ENCODE assay signal across 8 cellular contexts in the genomic region with DNA sequence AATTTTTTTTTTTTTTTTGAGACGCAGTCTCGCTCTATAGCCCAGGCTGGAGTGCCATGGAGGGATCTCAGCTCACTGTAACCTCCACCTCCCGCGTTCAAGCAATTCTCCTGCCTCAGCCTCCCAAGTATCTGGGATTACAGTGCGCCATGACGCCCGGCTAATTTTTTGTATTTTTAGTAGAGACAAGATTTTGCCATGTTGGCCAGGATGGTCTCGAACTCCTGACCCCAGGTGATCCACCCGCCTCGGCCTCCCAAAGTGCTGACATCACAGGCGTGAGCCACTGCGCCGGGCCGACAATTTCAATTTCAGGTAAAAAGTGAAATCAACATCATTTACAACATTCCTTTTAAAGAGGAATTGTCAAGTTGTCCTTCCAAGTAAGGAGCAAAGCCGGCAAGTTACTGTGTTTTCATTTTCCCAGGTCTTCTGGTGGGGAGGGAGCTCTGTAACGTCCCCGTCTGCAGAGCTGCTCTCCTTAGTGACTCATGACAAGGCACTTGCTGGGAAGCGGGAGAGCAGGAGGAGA. TPM values are rescaled to one million over a fixed set of nuclear protein-coding genes. Genes with fewer than 3 reads are reported as not detected.
DNase-seq lines count a peak whose midpoint lies in the region; ATAC-seq and TF ChIP-seq lines count a peak whose summit lies in the region.

No MANE protein-coding gene starts in this region.

- H3K4me1 Mint-ChIP-seq in CD4-positive, alpha-beta T cell (ENCODE audit: low read depth) = peaks cover 22% of the 10 kb centered on the region
- peaks cover 19% of the 10 kb centered on the region for H3K4me1 Mint-ChIP-seq in activated naive CD8-positive, alpha-beta T cell treated with anti-CD3 and anti-CD28 coated beads for 36 hours

- H3K27me3 ChIP-seq in CD4-positive, alpha-beta T cell (ENCODE audit: control insufficient read depth, insufficient read depth, low read length) = no peaks in the 10 kb centered on the region
- H3K27me3 ChIP-seq in kidney epithelial cell (ENCODE audit: control insufficient read depth, insufficient read depth, low read length) = no peaks in the 10 kb centered on the region

- peaks cover 14% of the 10 kb centered on the region for H3K36me3 Mint-ChIP-seq in CD4-positive, alpha-beta T cell (ENCODE audit: low read depth)
- H3K36me3 Mint-ChIP-seq in activated naive CD8-positive, alpha-beta T cell treated with anti-CD3 and anti-CD28 coated beads for 36 hours = peaks cover 12% of the 10 kb centered on the region

- no peaks in the 10 kb centered on the region for H3K27me3 Mint-ChIP-seq in CD4-positive, alpha-beta T cell
- no peaks in the 10 kb centered on the region for H3K27me3 Mint-ChIP-seq in activated naive CD8-positive, alpha-beta T cell treated with anti-CD3 and anti-CD28 coated beads for 36 hours

- DNase-seq in CD4-positive, alpha-beta T cell = no peak
- no peak for DNase-seq in activated naive CD8-positive, alpha-beta T cell treated with anti-CD3 and anti-CD28 coated beads for 36 hours
- DNase-seq in kidney epithelial cell (ENCODE audit: low read depth) (peak; percentile 9), superior temporal gyrus (ENCODE audit: extremely low spot score) (peak; percentile 33), amniotic stem cell (lab: John Stamatoyannopoulos, UW) (no peak), NCI-H2196 treated with DMSO at 0.1 percent for 48 hours (lab: John Stamatoyannopoulos, UW; ENCODE audit: unreplicated experiment) (no peak)

- ATAC-seq in CD4-positive, alpha-beta T cell (ENCODE audit: poor library complexity) = no peak
- ATAC-seq in HG02973 (IDR thresholded peaks at IDR 0.05; ENCODE audit: unreplicated experiment) (peak; percentile 6), HG03442 (IDR thresholded peaks at IDR 0.05; ENCODE audit: unreplicated experiment) (no peak)

- no peak overlapping the region for H3K27ac ChIP-seq in CD4-positive, alpha-beta T cell (ENCODE audit: low read depth, low read length)

- TF ChIP-seq CTCF in CD4-positive, alpha-beta T cell (IDR thresholded peaks at IDR 0.05) = no peak
- no peak for TF ChIP-seq CTCF in kidney epithelial cell (IDR thresholded peaks at IDR 0.05; ENCODE audit: insufficient read depth, low read length, poor library complexity, severe bottlenecking)

- H3K4me3 Mint-ChIP-seq in CD4-positive, alpha-beta T cell = peak overlapping the region; percentile 97
- H3K4me3 Mint-ChIP-seq in activated naive CD8-positive, alpha-beta T cell treated with anti-CD3 and anti-CD28 coated beads for 36 hours = peak overlapping the region; percentile 95

- CTCF ChIA-PET in CD4-positive, alpha-beta T cell (lab: Charles Lee) = no interaction called here

- peak overlapping the region; percentile 86 for H3K27ac Mint-ChIP-seq in CD4-positive, alpha-beta T cell
- peak overlapping the region; percentile 87 for H3K27ac Mint-ChIP-seq in activated naive CD8-positive, alpha-beta T cell treated with anti-CD3 and anti-CD28 coated beads for 36 hours

- H3K9me3 Mint-ChIP-seq in CD4-positive, alpha-beta T cell = no peaks in the 10 kb centered on the region
- H3K9me3 Mint-ChIP-seq in activated naive CD8-positive, alpha-beta T cell treated with anti-CD3 and anti-CD28 coated beads for 36 hours = no peaks in the 10 kb centered on the region

- POLR2A ChIA-PET in CD4-positive, alpha-beta T cell (lab: Charles Lee) = interaction anchor here (1.6 kb wide), 1 partner anchor 31 kb away, joined by 11 read pairs; the partner anchor contains the start of genes CCDC137 and OXLD1

- intact Hi-C loops in CD4-positive, alpha-beta T cell (cut with DNase I, micrococcal nuclease) = loop anchor here (2.0 kb wide), 3 partner anchors 31 to 75 kb away; partner anchors contain the start of genes CCDC137 (in 1 of the 2), MRPL12 (in 1 of the 2) and OXLD1 (in 1 of the 2)

- H3K36me3 ChIP-seq in kidney epithelial cell (ENCODE audit: control insufficient read depth, insufficient read depth, low read length) = no peaks in the 10 kb centered on the region

- peak overlapping the region; percentile 93 for H3K4me3 ChIP-seq in kidney epithelial cell (ENCODE audit: low read depth, low read length)

- H3K9me3 ChIP-seq in CD4-positive, alpha-beta T cell (ENCODE audit: control insufficient read depth, low read length) = no peaks in the 10 kb centered on the region

RNA-seq across cellular contexts. Expression of gene NPLOC4, which starts 0.9 kb away (rescaled TPM):
- total RNA-seq in CD4-positive, alpha-beta T cell = 10 to 100 TPM; 61.0 to 62.4 TPM
- 100 to 1,000 TPM; 103 TPM for total RNA-seq in activated naive CD8-positive, alpha-beta T cell treated with anti-CD3 and anti-CD28 coated beads for 36 hours
- total RNA-seq in kidney epithelial cell = 61.4 and 73.3 TPM in 2 replicates

RNA-seq across cellular contexts. Expression of gene TSPAN10, which starts 1.0 kb away (rescaled TPM):
- under 1 TPM in 1 of 2 experiments, not detected in 1; 0.17 TPM for total RNA-seq in CD4-positive, alpha-beta T cell
- under 1 TPM; 0.19 to 0.26 TPM for total RNA-seq in activated naive CD8-positive, alpha-beta T cell treated with anti-CD3 and anti-CD28 coated beads for 36 hours
- 0.17 and 0.68 TPM in 2 replicates for total RNA-seq in kidney epithelial cell

RNA-seq across cellular contexts. Expression of gene PDE6G, which starts 20.3 kb away (rescaled TPM):
- under 1 TPM; 0.49 to 0.92 TPM for total RNA-seq in CD4-positive, alpha-beta T cell
- 1 to 10 TPM; 8.6 to 9.1 TPM for total RNA-seq in activated naive CD8-positive, alpha-beta T cell treated with anti-CD3 and anti-CD28 coated beads for 36 hours
- 2.2 and 5.3 TPM in 2 replicates for total RNA-seq in kidney epithelial cell

RNA-seq across cellular contexts. Expression of gene OXLD1, which starts 30.4 kb away (rescaled TPM):
- 10 to 100 TPM; 24.6 to 25.3 TPM for total RNA-seq in CD4-positive, alpha-beta T cell
- 10 to 100 TPM; 53.0 to 56.1 TPM for total RNA-seq in activated naive CD8-positive, alpha-beta T cell treated with anti-CD3 and anti-CD28 coated beads for 36 hours
- 31.3 and 41.7 TPM in 2 replicates for total RNA-seq in kidney epithelial cell

RNA-seq across cellular contexts. Expression of gene CCDC137, which starts 30.5 kb away (rescaled TPM):
- total RNA-seq in CD4-positive, alpha-beta T cell = 10 to 100 TPM; 20.8 to 21.7 TPM
- 10 to 100 TPM; 54.8 to 63.3 TPM for total RNA-seq in activated naive CD8-positive, alpha-beta T cell treated with anti-CD3 and anti-CD28 coated beads for 36 hours
- total RNA-seq in kidney epithelial cell = 22.0 and 25.6 TPM in 2 replicates

Comparison
In these comparisons a context has a peak if more than half of its experiments do, and no peak if none do; other contexts are left out.
1. DNase-seq: peak in kidney epithelial cell (single experiment) and superior temporal gyrus (single experiment); none in CD4-positive, alpha-beta T cell (0 of 10), activated naive CD8-positive, alpha-beta T cell treated with anti-CD3 and anti-CD28 coated beads for 36 hours (single experiment), amniotic stem cell (single experiment) and NCI-H2196 treated with DMSO at 0.1 percent for 48 hours (single experiment).